In genomic region chr4:10006604-10007435, GRCh38 we compare ENCODE assay signal across 8 cellular contexts. TPM values are rescaled to one million over a fixed set of nuclear protein-coding genes. Genes with fewer than 3 reads are reported as not detected.
DNase-seq lines count a peak whose midpoint lies in the region; ATAC-seq and TF ChIP-seq lines count a peak whose summit lies in the region.

No MANE protein-coding gene starts in this region.

- H3F3A ChIP-seq in smooth muscle cell (ENCODE audit: low read depth): no peaks in the 10 kb centered on the region

- H3K27ac ChIP-seq in foreskin keratinocyte (peak overlapping the region; percentile 68), smooth muscle cell (ENCODE audit: low read depth) (peak overlapping the region; percentile 37)

- H3K4me2 ChIP-seq in smooth muscle cell: no peak overlapping the region

- TF ChIP-seq CTCF in foreskin keratinocyte (conservative IDR thresholded peaks at IDR 0.05): peak; percentile 22
- TF ChIP-seq CTCF in smooth muscle cell (IDR thresholded peaks at IDR 0.05; ENCODE audit: borderline replicate concordance, insufficient read depth, poor library complexity, severe bottlenecking): no peak
- no peak for TF ChIP-seq CTCF in GM10266 (IDR thresholded peaks at IDR 0.05; ENCODE audit: control insufficient read depth, insufficient read depth, low read depth, missing control alignments)

- in situ Hi-C loops in ACHN (cut with HindIII; ENCODE audit: low pct_ligation_motif_present, low pct_unique_long_range_greater_than_20kb, low sequenced_read_pairs): no loop called here

- no peaks in the 10 kb centered on the region for H3K79me2 ChIP-seq in smooth muscle cell (ENCODE audit: low read depth)

- 66% methylated on average over 11 of the region's 11 CpGs for WGBS in smooth muscle cell (ENCODE audit: low lambda C conversion rate)

- H3K4me3 ChIP-seq in smooth muscle cell: no peak overlapping the region

- no peaks in the 10 kb centered on the region for H3K36me3 ChIP-seq in smooth muscle cell (ENCODE audit: low read depth)

- H3K9me3 ChIP-seq in smooth muscle cell (replicated peaks; ENCODE audit: low read depth): no peaks in the 10 kb centered on the region

- no peak overlapping the region for H2AFZ ChIP-seq in smooth muscle cell (ENCODE audit: low read depth)

- H4K20me1 ChIP-seq in smooth muscle cell (ENCODE audit: low read depth): no peaks in the 10 kb centered on the region

- H3K27me3 ChIP-seq in foreskin keratinocyte: no peaks in the 10 kb centered on the region
- no peaks in the 10 kb centered on the region for H3K27me3 ChIP-seq in smooth muscle cell (ENCODE audit: low read depth)

- DNase-seq in ACHN (peak; percentile 61), NCI-H69 (lab: John Stamatoyannopoulos, UW) (peak; percentile 73), foreskin keratinocyte (peak; percentile 93 to 97), smooth muscle cell (lab: John Stamatoyannopoulos, UW; ENCODE audit: unreplicated experiment) (no peak), hippocampal formation (lab: John Stamatoyannopoulos, UW) (no peak), dedifferentiated amniotic fluid mesenchymal stem cell (ENCODE audit: extremely low spot score) (no peak), GM10266 (ENCODE audit: extremely low spot score) (no peak)

- peak; percentile 21 for ATAC-seq in GM21529 (IDR thresholded peaks at IDR 0.05; ENCODE audit: unreplicated experiment)
- ATAC-seq in foreskin keratinocyte: peak; percentile 92

- no peak overlapping the region for H3K9ac ChIP-seq in smooth muscle cell (ENCODE audit: low read depth)

- peaks cover 48% of the 10 kb centered on the region for H3K4me1 ChIP-seq in foreskin keratinocyte
- H3K4me1 ChIP-seq in smooth muscle cell (ENCODE audit: low read depth): peaks cover 4% of the 10 kb centered on the region

RNA-seq across cellular contexts. Expression of gene SLC2A9, which starts 14.5 kb away (rescaled TPM):
- total RNA-seq in foreskin keratinocyte (33.2 and 43.9 TPM in 2 replicates), smooth muscle cell (2.2 and 3.5 TPM in 2 replicates)
- polyA plus RNA-seq in foreskin keratinocyte (19.0 and 25.4 TPM in 2 replicates), smooth muscle cell (1.3 and 3.2 TPM in 2 replicates)

Comparison
In these comparisons a context has a peak if more than half of its experiments do, and no peak if none do; other contexts are left out.
1. DNase-seq: peak in ACHN (single experiment), NCI-H69 (single experiment) and foreskin keratinocyte (2 of 2); none in smooth muscle cell (single experiment), hippocampal formation (0 of 2), dedifferentiated amniotic fluid mesenchymal stem cell (single experiment) and GM10266 (single experiment).